Comparison of ENCODE assay signal across 8 cellular contexts in the genomic region with DNA sequence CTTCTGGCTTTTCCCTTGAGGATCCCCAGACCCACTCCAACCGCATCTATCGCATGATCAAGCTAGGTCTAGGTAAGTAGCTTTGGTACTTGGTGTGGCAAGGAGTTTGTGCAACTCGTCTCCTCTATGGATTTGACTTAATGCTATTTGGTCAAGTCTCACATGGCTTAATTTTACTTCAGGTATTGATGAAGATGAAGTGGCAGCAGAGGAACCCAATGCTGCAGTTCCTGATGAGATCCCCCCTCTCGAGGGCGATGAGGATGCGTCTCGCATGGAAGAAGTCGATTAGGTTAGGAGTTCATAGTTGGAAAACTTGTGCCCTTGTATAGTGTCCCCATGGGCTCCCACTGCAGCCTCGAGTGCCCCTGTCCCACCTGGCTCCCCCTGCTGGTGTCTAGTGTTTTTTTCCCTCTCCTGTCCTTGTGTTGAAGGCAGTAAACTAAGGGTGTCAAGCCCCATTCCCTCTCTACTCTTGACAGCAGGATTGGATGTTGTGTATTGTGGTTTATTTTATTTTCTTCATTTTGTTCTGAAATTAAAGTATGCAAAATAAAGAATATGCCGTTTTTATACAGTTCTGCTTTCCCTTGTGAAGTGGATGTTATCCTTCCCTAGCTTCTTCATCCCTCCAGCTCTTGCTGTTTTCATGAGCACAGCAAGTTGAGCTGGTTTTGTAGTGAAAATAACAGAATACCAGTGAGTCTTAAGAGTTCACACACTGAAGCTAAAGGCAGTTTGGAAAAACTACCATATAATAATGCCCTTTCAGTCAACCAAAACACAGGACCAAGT. TPM values are rescaled to one million over a fixed set of nuclear protein-coding genes. Genes with fewer than 3 reads are reported as not detected.
DNase-seq lines count a peak whose midpoint lies in the region; ATAC-seq, FAIRE-seq and TF ChIP-seq lines count a peak whose summit lies in the region.

No MANE protein-coding gene starts in this region.

- H3K27ac Mint-ChIP-seq in activated T-helper 17 cell treated with anti-CD3 and anti-CD28 coated beads, Interleukin-2, amount 50 U/mL, for 72 hours, result peak overlapping the region; percentile 99
- H3K27ac Mint-ChIP-seq in stimulated activated naive CD8-positive, alpha-beta T cell treated with anti-CD3 and anti-CD28 coated beads, Interleukin-15, amount 100 ng/mL, for 72 hours, result peak overlapping the region in 1 of 2 donors; percentile 97

- DNase-seq in heart right ventricle, result no peak
- DNase-seq in Right ventricle myocardium inferior (ENCODE audit: missing footprints), result no peak
- DNase-seq in NOMO-1 treated with DMSO at 0.1 percent for 48 hours (lab: John Stamatoyannopoulos, UW; ENCODE audit: unreplicated experiment), result peak; percentile 23
- DNase-seq in kidney, result peak; percentile 35
- peak; percentile 57 to 64 for DNase-seq in stimulated activated naive CD8-positive, alpha-beta T cell treated with anti-CD3 and anti-CD28 coated beads, Interleukin-15, amount 100 ng/mL, for 72 hours
- no peak for DNase-seq in HEK293T (ENCODE audit: extremely low spot score)

- FAIRE-seq in kidney (lab: Jason Lieb, UNC), result no peak

- no peaks in the 10 kb centered on the region for H3K27me3 Mint-ChIP-seq in activated T-helper 17 cell treated with anti-CD3 and anti-CD28 coated beads, Interleukin-2, amount 50 U/mL, for 72 hours
- H3K27me3 Mint-ChIP-seq in stimulated activated naive CD8-positive, alpha-beta T cell treated with anti-CD3 and anti-CD28 coated beads, Interleukin-15, amount 100 ng/mL, for 72 hours, result no peaks in the 10 kb centered on the region

- no peak overlapping the region for H3K9ac ChIP-seq in kidney (ENCODE audit: low read length in 2 of 2)

- peaks cover 75% of the 10 kb centered on the region for H3K4me1 Mint-ChIP-seq in activated T-helper 17 cell treated with anti-CD3 and anti-CD28 coated beads, Interleukin-2, amount 50 U/mL, for 72 hours
- H3K4me1 Mint-ChIP-seq in stimulated activated naive CD8-positive, alpha-beta T cell treated with anti-CD3 and anti-CD28 coated beads, Interleukin-15, amount 100 ng/mL, for 72 hours, result peaks cover 92% of the 10 kb centered on the region

- 68% methylated on average over 10 of the region's 10 CpGs for WGBS in heart right ventricle, 2 donors

- H3K27ac ChIP-seq in heart right ventricle (no peak overlapping the region), kidney (ENCODE audit: low read depth in 2 of 2, low read length in 2 of 2) (no peak overlapping the region)

- H3K36me3 Mint-ChIP-seq in activated T-helper 17 cell treated with anti-CD3 and anti-CD28 coated beads, Interleukin-2, amount 50 U/mL, for 72 hours (ENCODE audit: low read depth), result peaks cover 92% of the 10 kb centered on the region

- H3K36me3 ChIP-seq in heart right ventricle, result peaks cover 6 to 81% (median 66%) of the 10 kb centered on the region in 9 donors
- H3K36me3 ChIP-seq in kidney (ENCODE audit: control insufficient read depth in 1 of 2, insufficient read depth in 2 of 2, low read length in 2 of 2), result peaks cover 44 to 53% of the 10 kb centered on the region in 2 donors

- CTCF ChIA-PET in HEK293T (lab: Yijun Ruan, JAX), result interaction anchor here (0.7 to 1.2 kb wide), 5 partner anchors 17 to 91 kb away, joined by 3 read pairs; a partner anchor contains a TSS

- ATAC-seq in heart right ventricle (no peak), Right ventricle myocardium inferior (no peak), HG03196 (IDR thresholded peaks at IDR 0.05; ENCODE audit: unreplicated experiment) (no peak)
- no peak for ATAC-seq in activated T-helper 17 cell treated with anti-CD3 and anti-CD28 coated beads, Interleukin-2, amount 50 U/mL, for 72 hours (replicated peaks)
- no peak for ATAC-seq in stimulated activated naive CD8-positive, alpha-beta T cell treated with anti-CD3 and anti-CD28 coated beads, Interleukin-15, amount 100 ng/mL, for 72 hours

- no peaks in the 10 kb centered on the region for H3K27me3 ChIP-seq in heart right ventricle

- POLR2A ChIA-PET in HEK293T (lab: Yijun Ruan, JAX), result no interaction called here

- H3K9me3 ChIP-seq in heart right ventricle (no peaks in the 10 kb centered on the region), kidney (ENCODE audit: control insufficient read depth in 1 of 2, low read length in 2 of 2) (no peaks in the 10 kb centered on the region)

- TF ChIP-seq CTCF in heart right ventricle (IDR thresholded peaks at IDR 0.05) (peak in 8 of 9 donors; percentile 10 to 54 (median 44)), kidney (IDR thresholded peaks at IDR 0.05; ENCODE audit: borderline replicate concordance, extremely low read depth, insufficient read depth) (no peak)

- H3K4me3 Mint-ChIP-seq in activated T-helper 17 cell treated with anti-CD3 and anti-CD28 coated beads, Interleukin-2, amount 50 U/mL, for 72 hours, result peak overlapping the region; percentile 87
- no peak overlapping the region for H3K4me3 Mint-ChIP-seq in stimulated activated naive CD8-positive, alpha-beta T cell treated with anti-CD3 and anti-CD28 coated beads, Interleukin-15, amount 100 ng/mL, for 72 hours

- no peaks in the 10 kb centered on the region for H3K9me3 Mint-ChIP-seq in activated T-helper 17 cell treated with anti-CD3 and anti-CD28 coated beads, Interleukin-2, amount 50 U/mL, for 72 hours
- no peaks in the 10 kb centered on the region for H3K9me3 Mint-ChIP-seq in stimulated activated naive CD8-positive, alpha-beta T cell treated with anti-CD3 and anti-CD28 coated beads, Interleukin-15, amount 100 ng/mL, for 72 hours

- no peak overlapping the region for H3K4me3 ChIP-seq in heart right ventricle
- no peak overlapping the region for H3K4me3 ChIP-seq in kidney (ENCODE audit: low read length in 2 of 2)

- intact Hi-C loops in heart right ventricle (cut with DNase I), result loop anchor here in 1 of 10 donors (10.0 kb wide), 1 partner anchor 159 kb away; no protein-coding TSS in a partner anchor
- intact Hi-C loops in Right ventricle myocardium inferior (cut with DNase I), result no loop called here
- intact Hi-C loops in kidney (cut with DNase I), result no loop called here

- H3K4me1 ChIP-seq in heart right ventricle, result peaks cover 17 to 87% (median 49%) of the 10 kb centered on the region in 9 donors
- peaks cover 0 to 14% of the 10 kb centered on the region in 2 donors for H3K4me1 ChIP-seq in kidney (ENCODE audit: control insufficient read depth in 1 of 2, insufficient read depth in 1 of 2, low read depth in 1 of 2, low read length in 2 of 2)

TF ChIP-seq in HEK293T, 16 proteins besides CTCF, POLR2A, EP300 and RAD21:
- no peak for TF ChIP-seq FOXM1 (IDR thresholded peaks at IDR 0.05; ENCODE audit: borderline replicate concordance)
- TF ChIP-seq, protein P1, sequence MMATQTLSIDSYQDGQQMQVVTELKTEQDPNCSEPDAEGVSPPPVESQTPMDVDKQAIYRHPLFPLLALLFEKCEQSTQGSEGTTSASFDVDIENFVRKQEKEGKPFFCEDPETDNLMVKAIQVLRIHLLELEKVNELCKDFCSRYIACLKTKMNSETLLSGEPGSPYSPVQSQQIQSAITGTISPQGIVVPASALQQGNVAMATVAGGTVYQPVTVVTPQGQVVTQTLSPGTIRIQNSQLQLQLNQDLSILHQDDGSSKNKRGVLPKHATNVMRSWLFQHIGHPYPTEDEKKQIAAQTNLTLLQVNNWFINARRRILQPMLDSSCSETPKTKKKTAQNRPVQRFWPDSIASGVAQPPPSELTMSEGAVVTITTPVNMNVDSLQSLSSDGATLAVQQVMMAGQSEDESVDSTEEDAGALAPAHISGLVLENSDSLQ (IDR thresholded peaks at IDR 0.05), result no peak
- no peak for TF ChIP-seq SP1 (IDR thresholded peaks at IDR 0.05)
- no peak for TF ChIP-seq ZNF384 (IDR thresholded peaks at IDR 0.05)
- TF ChIP-seq SUZ12 (IDR thresholded peaks at IDR 0.05), result no peak
- no peak for TF ChIP-seq L3MBTL2 (conservative IDR thresholded peaks at IDR 0.05)
- TF ChIP-seq TARDBP (IDR thresholded peaks at IDR 0.05), result no peak
- TF ChIP-seq FOXK2 (IDR thresholded peaks at IDR 0.05), result no peak
- TF ChIP-seq ARNT (IDR thresholded peaks at IDR 0.05), result no peak

RNA-seq across cellular contexts. Expression of a gene that starts 3.8 kb away (rescaled TPM):
- 10 to 100 TPM; 19.4 to 29.8 (median 23.7) TPM for total RNA-seq in heart right ventricle
- 10 to 100 TPM in 1 of 2 donors, 1 to 10 TPM in 1; 9.1 to 27.2 TPM for polyA plus RNA-seq in heart right ventricle
- total RNA-seq in Right ventricle myocardium inferior, result 21.3 TPM
- total RNA-seq in activated T-helper 17 cell treated with anti-CD3 and anti-CD28 coated beads, Interleukin-2, amount 50 U/mL, for 72 hours, result 10 to 100 TPM; 16.5 to 22.3 TPM
- total RNA-seq in kidney, result 45.1 TPM
- 49.5 TPM for polyA plus RNA-seq in kidney (ENCODE audit: insufficient read depth, low read depth, low replicate concordance)

RNA-seq across cellular contexts. Expression of a gene that starts 6.6 kb away (rescaled TPM):
- total RNA-seq in heart right ventricle (1,000 to 10,000 TPM in 4 of 10 donors, 100 to 1,000 TPM in 6; 675 to 1,053 (median 920) TPM), Right ventricle myocardium inferior (867 TPM), kidney (551 TPM)
- polyA plus RNA-seq in heart right ventricle (100 to 1,000 TPM; 235 to 764 TPM), kidney (ENCODE audit: insufficient read depth, low read depth, low replicate concordance) (499 TPM)
- 1,000 to 10,000 TPM; 1,019 to 1,822 TPM for total RNA-seq in activated T-helper 17 cell treated with anti-CD3 and anti-CD28 coated beads, Interleukin-2, amount 50 U/mL, for 72 hours

RNA-seq across cellular contexts. Expression of a gene that starts 11.8 kb away (rescaled TPM):
- total RNA-seq in heart right ventricle (1 to 10 TPM; 1.5 to 8.7 (median 3.4) TPM), Right ventricle myocardium inferior (2.4 TPM), kidney (19.0 TPM)
- polyA plus RNA-seq in heart right ventricle (1 to 10 TPM; 5.7 to 5.9 TPM), kidney (ENCODE audit: insufficient read depth, low read depth, low replicate concordance) (12.6 TPM)
- 10 to 100 TPM; 20.5 to 26.9 TPM for total RNA-seq in activated T-helper 17 cell treated with anti-CD3 and anti-CD28 coated beads, Interleukin-2, amount 50 U/mL, for 72 hours

RNA-seq across cellular contexts. Expression of a gene that starts 16.7 kb away (rescaled TPM):
- total RNA-seq in heart right ventricle (1 to 10 TPM in 1 of 10 donors, under 1 TPM in 5, not detected in 4; 0.09 to 2.2 (median 0.43) TPM), Right ventricle myocardium inferior (not detected), kidney (not detected)
- polyA plus RNA-seq in heart right ventricle (1 to 10 TPM in 1 of 2 donors, under 1 TPM in 1; 0.14 to 1.2 TPM), kidney (ENCODE audit: insufficient read depth, low read depth, low replicate concordance) (not detected)
- total RNA-seq in activated T-helper 17 cell treated with anti-CD3 and anti-CD28 coated beads, Interleukin-2, amount 50 U/mL, for 72 hours, result under 1 TPM; 0.05 to 0.19 TPM

RNA-seq across cellular contexts. Expression of a gene that starts 30.1 kb away (rescaled TPM):
- total RNA-seq in heart right ventricle (100 to 1,000 TPM; 104 to 198 (median 146) TPM), Right ventricle myocardium inferior (170 TPM), kidney (74.6 TPM)
- polyA plus RNA-seq in heart right ventricle (10 to 100 TPM; 46.3 to 90.9 TPM), kidney (ENCODE audit: insufficient read depth, low read depth, low replicate concordance) (50.1 TPM)
- 10 to 100 TPM; 40.8 to 80.8 TPM for total RNA-seq in activated T-helper 17 cell treated with anti-CD3 and anti-CD28 coated beads, Interleukin-2, amount 50 U/mL, for 72 hours

Comparison
In these comparisons a context has a peak if more than half of its experiments do, and no peak if none do; other contexts are left out.
1. DNase-seq: peak in NOMO-1 treated with DMSO at 0.1 percent for 48 hours (single experiment), kidney (single experiment) and stimulated activated naive CD8-positive, alpha-beta T cell treated with anti-CD3 and anti-CD28 coated beads, Interleukin-15, amount 100 ng/mL, for 72 hours (2 of 2); none in heart right ventricle (0 of 2), Right ventricle myocardium inferior (single experiment) and HEK293T (single experiment).